ENCODE assay signal across 9 cellular contexts in genomic region chr3:58536501-58537411, GRCh38. TPM values are rescaled to one million over a fixed set of nuclear protein-coding genes. Genes with fewer than 3 reads are reported as not detected.
DNase-seq lines count a peak whose midpoint lies in the region; ATAC-seq and TF ChIP-seq lines count a peak whose summit lies in the region.
"Had no signal": no experiment of that assay in that cellular context is flagged by ENCODE, and none has a peak within 500 bp of the region (broad histone marks: within the 10 kb centered on the region; RNA-seq: fewer than 3 reads in every experiment).

Gene ACOX2 (minus strand): TSS chr3:58537190. CDS start chr3:58535106, 2,084 bp downstream.

- no peak for TF ChIP-seq POLR2A in erythroblast (IDR thresholded peaks at IDR 0.05; ENCODE audit: low read length)

- H3K4me3 Mint-ChIP-seq in brain: peak within 1 kb of the TSS in 3 of 5 experiments; percentile 15 to 77 (median 20)
- H3K4me3 Mint-ChIP-seq: activated CD4-positive, alpha-beta memory T cell treated with anti-CD3 and anti-CD28 coated beads, Interleukin-2, amount 10 ng/mL, durations not matched to agents 7 days and 5 days had no signal

- H3K36me3 Mint-ChIP-seq in brain: no peaks in the 10 kb centered on the region

- H3K4me1 Mint-ChIP-seq in brain: peaks cover 40% of the 10 kb centered on the region

- peak within 1 kb of the TSS; percentile 81 for H3K9ac ChIP-seq in skeletal muscle satellite cell (ENCODE audit: low read depth, low read length)

- H3K4me2 ChIP-seq in skeletal muscle satellite cell (ENCODE audit: low read length): peak within 1 kb of the TSS; percentile 68

- H3K36me3 ChIP-seq in skeletal muscle satellite cell (ENCODE audit: insufficient read depth, low read length): no peaks in the 10 kb centered on the region

- H3K27me3 Mint-ChIP-seq in brain: no peaks in the 10 kb centered on the region
- H3K27me3 Mint-ChIP-seq: activated CD4-positive, alpha-beta memory T cell treated with anti-CD3 and anti-CD28 coated beads, Interleukin-2, amount 10 ng/mL, durations not matched to agents 7 days and 5 days had no signal

- ATAC-seq in GM18858 (IDR thresholded peaks at IDR 0.05; ENCODE audit: unreplicated experiment): no peak

- peaks cover 19% of the 10 kb centered on the region for H3K4me1 ChIP-seq in skeletal muscle satellite cell (ENCODE audit: control insufficient read depth, insufficient read depth, low read length)

- no peaks in the 10 kb centered on the region for H3K27me3 ChIP-seq in skeletal muscle satellite cell (ENCODE audit: control insufficient read depth, insufficient read depth, low read length)

- TF ChIP-seq CTCF in GM20000 (IDR thresholded peaks at IDR 0.05; ENCODE audit: extremely low read depth, missing control alignments) (no peak), brain (conservative IDR thresholded peaks at IDR 0.05) (no peak)

- peak within 1 kb of the TSS; percentile 54 for H3K4me3 ChIP-seq in skeletal muscle satellite cell (ENCODE audit: low read length)

- H3K9me3 Mint-ChIP-seq in brain: no peaks in the 10 kb centered on the region
- H3K9me3 Mint-ChIP-seq: activated CD4-positive, alpha-beta memory T cell treated with anti-CD3 and anti-CD28 coated beads, Interleukin-2, amount 10 ng/mL, durations not matched to agents 7 days and 5 days had no signal

- peak within 1 kb of the TSS in 4 of 5 experiments; percentile 48 to 78 (median 72) for H3K27ac Mint-ChIP-seq in brain
- H3K27ac Mint-ChIP-seq: activated CD4-positive, alpha-beta memory T cell treated with anti-CD3 and anti-CD28 coated beads, Interleukin-2, amount 10 ng/mL, durations not matched to agents 7 days and 5 days had no signal

- no peaks in the 10 kb centered on the region for H3K9me3 ChIP-seq in skeletal muscle satellite cell (replicated peaks; ENCODE audit: low read length)

- DNase-seq in GM20000 (ENCODE audit: low spot score) (peak; percentile 2), kidney tubule cell (ENCODE audit: low spot score) (peak; percentile 36), erythroblast (lab: John Stamatoyannopoulos, UW) (no peak), NCI-H510A treated with DMSO at 0.1 percent for 48 hours (lab: John Stamatoyannopoulos, UW) (no peak)
- no peak for DNase-seq in stimulated activated CD4-positive, alpha-beta T cell treated with anti-CD3 and anti-CD28 coated beads, Interleukin-4, amount 100 ng/mL, for 1 hour
- DNase-seq: activated CD4-positive, alpha-beta memory T cell treated with anti-CD3 and anti-CD28 coated beads, Interleukin-2, amount 10 ng/mL, durations not matched to agents 7 days and 5 days had no signal

RNA-seq across cellular contexts. Expression of gene ACOX2, which starts in this region (rescaled TPM):
- 2.5 TPM for polyA plus RNA-seq in brain (ENCODE audit: insufficient read depth, low read depth, low replicate concordance)
- total RNA-seq in skeletal muscle satellite cell (2012; rRNA removed): 13.8 and 15.7 TPM in 2 replicates
- total RNA-seq: activated CD4-positive, alpha-beta memory T cell treated with anti-CD3 and anti-CD28 coated beads, Interleukin-2, amount 10 ng/mL, durations not matched to agents 7 days and 5 days had no signal

Comparison
In these comparisons a context has a peak if more than half of its experiments do, and no peak if none do; other contexts are left out.
1. DNase-seq: peak in GM20000 (single experiment) and kidney tubule cell (single experiment); none in erythroblast (0 of 2), stimulated activated CD4-positive, alpha-beta T cell treated with anti-CD3 and anti-CD28 coated beads, Interleukin-4, amount 100 ng/mL, for 1 hour (single experiment) and NCI-H510A treated with DMSO at 0.1 percent for 48 hours (single experiment).